In the genomic region with DNA sequence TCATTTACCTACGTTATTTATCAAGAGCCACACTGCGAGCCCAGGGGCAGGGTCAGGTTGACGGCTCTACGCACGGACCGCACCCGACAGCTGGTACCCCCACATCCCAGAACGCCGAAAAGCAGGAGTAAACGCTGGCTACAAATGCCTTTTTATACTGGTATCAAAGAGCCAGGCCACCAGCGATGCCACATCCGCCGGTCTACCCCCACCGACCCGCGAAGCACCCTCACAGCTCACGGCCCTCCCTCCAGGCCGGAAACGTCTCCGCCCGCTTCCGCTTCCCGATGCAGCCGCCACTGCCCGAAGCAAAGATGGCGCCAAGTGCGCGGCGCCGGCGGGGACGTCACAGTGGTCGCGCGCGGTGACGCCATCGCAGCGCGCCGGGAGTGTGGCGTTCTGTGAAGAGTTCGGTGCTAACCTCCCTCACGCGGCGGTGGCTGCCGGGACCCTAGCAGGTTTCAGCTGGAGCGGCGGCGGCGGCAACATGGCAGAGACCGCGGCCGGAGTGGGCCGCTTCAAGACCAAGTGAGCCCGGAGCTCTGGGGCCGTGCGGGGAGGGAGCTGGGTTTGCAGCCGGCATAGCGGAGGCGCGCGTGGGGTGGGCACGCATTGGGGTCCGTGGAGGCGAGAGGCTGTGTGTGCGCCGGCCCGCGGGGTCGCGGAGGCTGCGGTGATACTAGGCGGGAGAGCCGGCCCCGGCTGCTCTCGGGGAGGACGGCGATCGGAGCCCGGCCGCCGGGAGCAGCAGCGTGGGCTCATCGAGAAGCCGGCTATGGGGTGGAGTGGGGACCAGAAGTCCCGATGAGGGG, we compare ENCODE assay signal across 1 cellular context.
TF ChIP-seq lines count a peak whose summit lies in the region.

A gene (plus strand): TSS at position 376 of the 812 bp plus-strand sequence. CDS start 112 bp downstream, at position 488.

TF ChIP-seq in HepG2, 621 proteins besides CTCF, POLR2A, EP300 and RAD21 (continued from another document and continues in another):
- TF ChIP-seq, protein P1, sequence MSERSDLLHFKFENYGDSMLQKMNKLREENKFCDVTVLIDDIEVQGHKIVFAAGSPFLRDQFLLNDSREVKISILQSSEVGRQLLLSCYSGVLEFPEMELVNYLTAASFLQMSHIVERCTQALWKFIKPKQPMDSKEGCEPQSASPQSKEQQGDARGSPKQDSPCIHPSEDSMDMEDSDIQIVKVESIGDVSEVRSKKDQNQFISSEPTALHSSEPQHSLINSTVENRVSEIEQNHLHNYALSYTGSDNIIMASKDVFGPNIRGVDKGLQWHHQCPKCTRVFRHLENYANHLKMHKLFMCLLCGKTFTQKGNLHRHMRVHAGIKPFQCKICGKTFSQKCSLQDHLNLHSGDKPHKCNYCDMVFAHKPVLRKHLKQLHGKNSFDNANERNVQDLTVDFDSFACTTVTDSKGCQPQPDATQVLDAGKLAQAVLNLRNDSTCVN (CRISPR knock-in tag; IDR thresholded peaks at IDR 0.05; ENCODE audit: borderline replicate concordance), result peak; percentile 68; the same call in 1 of the 2 replicates
- TF ChIP-seq, protein P2, sequence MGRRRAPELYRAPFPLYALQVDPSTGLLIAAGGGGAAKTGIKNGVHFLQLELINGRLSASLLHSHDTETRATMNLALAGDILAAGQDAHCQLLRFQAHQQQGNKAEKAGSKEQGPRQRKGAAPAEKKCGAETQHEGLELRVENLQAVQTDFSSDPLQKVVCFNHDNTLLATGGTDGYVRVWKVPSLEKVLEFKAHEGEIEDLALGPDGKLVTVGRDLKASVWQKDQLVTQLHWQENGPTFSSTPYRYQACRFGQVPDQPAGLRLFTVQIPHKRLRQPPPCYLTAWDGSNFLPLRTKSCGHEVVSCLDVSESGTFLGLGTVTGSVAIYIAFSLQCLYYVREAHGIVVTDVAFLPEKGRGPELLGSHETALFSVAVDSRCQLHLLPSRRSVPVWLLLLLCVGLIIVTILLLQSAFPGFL (CRISPR knock-in tag; IDR thresholded peaks at IDR 0.05), result no peak
- TF ChIP-seq ZNF619 (CRISPR knock-in tag; IDR thresholded peaks at IDR 0.05) (no peak; the same call in 1 of the 2 replicates), CCAR2 (optimal IDR thresholded peaks at IDR 0.05; ENCODE audit: low read depth, low read length) (no peak), ISX (CRISPR knock-in tag; conservative IDR thresholded peaks at IDR 0.05) (no peak), HDAC2 (CRISPR knock-in tag; IDR thresholded peaks at IDR 0.05) (peak; percentile 98), ZNF644 (CRISPR knock-in tag; IDR thresholded peaks at IDR 0.05; ENCODE audit: low read depth) (no peak), ZNF776 (CRISPR knock-in tag; IDR thresholded peaks at IDR 0.05) (no peak; the same call in none of the 2 replicates), ZNF569 (CRISPR knock-in tag; IDR thresholded peaks at IDR 0.05; ENCODE audit: borderline replicate concordance) (0 out of 2 replicates have a peak, but pooled peaks have one; percentile 76), FOSL1 (CRISPR knock-in tag; IDR thresholded peaks at IDR 0.05; ENCODE audit: borderline replicate concordance) (no peak), SSRP1 (CRISPR knock-in tag; IDR thresholded peaks at IDR 0.05) (no peak), FOXK1 (CRISPR knock-in tag; IDR thresholded peaks at IDR 0.05; ENCODE audit: borderline replicate concordance, low read depth) (peak; percentile 98), ZMYM3 (CRISPR knock-in tag; IDR thresholded peaks at IDR 0.05) (no peak; the same call in 1 of the 2 replicates), FOXP1 (IDR thresholded peaks at IDR 0.05) (no peak), FOXP1 (CRISPR knock-in tag; IDR thresholded peaks at IDR 0.05) (no peak), YY1 (IDR thresholded peaks at IDR 0.05; ENCODE audit: insufficient read depth, insufficient replicate concordance, low read depth, low read length) (peak; percentile 100), ZNF615 (CRISPR knock-in tag; IDR thresholded peaks at IDR 0.05; ENCODE audit: borderline replicate concordance) (no peak), GTF3A (CRISPR knock-in tag; conservative IDR thresholded peaks at IDR 0.05) (peak; percentile 82; the same call in 1 of the 2 replicates), KLF16 (CRISPR knock-in tag; IDR thresholded peaks at IDR 0.05) (peak in 1 of 2 experiments; percentile 91; a peak in 2 of 4 replicates), ZNF768 (CRISPR knock-in tag; IDR thresholded peaks at IDR 0.05) (peak; percentile 21; the same call in 1 of the 2 replicates), MIER3 (CRISPR knock-in tag; IDR thresholded peaks at IDR 0.05; ENCODE audit: borderline replicate concordance) (peak; percentile 95; the same call in 1 of the 2 replicates), SOX13 (IDR thresholded peaks at IDR 0.05) (peak; percentile 23; the same call in 1 of the 2 replicates), SOX13 (CRISPR knock-in tag; conservative IDR thresholded peaks at IDR 0.05 in 1 of 2, IDR thresholded peaks at IDR 0.05 in 1 of 2) (peak in 1 of 2 experiments; percentile 52; a peak in 1 of 4 replicates), CEBPG (CRISPR knock-in tag; IDR thresholded peaks at IDR 0.05) (peak; percentile 54), SALL2 (CRISPR knock-in tag; IDR thresholded peaks at IDR 0.05) (peak; percentile 91), AGO2 (optimal IDR thresholded peaks at IDR 0.05; ENCODE audit: low read depth, low read length) (peak; percentile 41), ZNF33B (CRISPR knock-in tag; IDR thresholded peaks at IDR 0.05) (peak; percentile 96), ZNF792 (CRISPR knock-in tag; IDR thresholded peaks at IDR 0.05) (peak; percentile 90), ZNF614 (CRISPR knock-in tag; IDR thresholded peaks at IDR 0.05; ENCODE audit: borderline replicate concordance) (peak; percentile 51; the same call in 1 of the 2 replicates), FOXA1 (IDR thresholded peaks at IDR 0.05) (no peak), FOXA1 (CRISPR knock-in tag; IDR thresholded peaks at IDR 0.05) (peak; percentile 64; the same call in 1 of the 2 replicates), RARG (CRISPR knock-in tag; IDR thresholded peaks at IDR 0.05; ENCODE audit: low read depth) (no peak), ZNF446 (CRISPR knock-in tag; IDR thresholded peaks at IDR 0.05) (no peak), SIX1 (CRISPR knock-in tag; IDR thresholded peaks at IDR 0.05; ENCODE audit: borderline replicate concordance) (no peak), MEF2D (CRISPR knock-in tag; IDR thresholded peaks at IDR 0.05) (peak; percentile 91), POGZ (CRISPR knock-in tag; IDR thresholded peaks at IDR 0.05) (peak; percentile 97), ZBTB7A (CRISPR knock-in tag; IDR thresholded peaks at IDR 0.05) (peak; percentile 55; the same call in 1 of the 2 replicates), KLF15 (CRISPR knock-in tag; IDR thresholded peaks at IDR 0.05; ENCODE audit: borderline replicate concordance) (no peak; the same call in 1 of the 2 replicates)
- TF ChIP-seq, protein P3, sequence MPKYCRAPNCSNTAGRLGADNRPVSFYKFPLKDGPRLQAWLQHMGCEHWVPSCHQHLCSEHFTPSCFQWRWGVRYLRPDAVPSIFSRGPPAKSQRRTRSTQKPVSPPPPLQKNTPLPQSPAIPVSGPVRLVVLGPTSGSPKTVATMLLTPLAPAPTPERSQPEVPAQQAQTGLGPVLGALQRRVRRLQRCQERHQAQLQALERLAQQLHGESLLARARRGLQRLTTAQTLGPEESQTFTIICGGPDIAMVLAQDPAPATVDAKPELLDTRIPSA (CRISPR knock-in tag; IDR thresholded peaks at IDR 0.05; ENCODE audit: borderline replicate concordance), result peak; percentile 27; the same call in 1 of the 2 replicates
- TF ChIP-seq, protein P4, sequence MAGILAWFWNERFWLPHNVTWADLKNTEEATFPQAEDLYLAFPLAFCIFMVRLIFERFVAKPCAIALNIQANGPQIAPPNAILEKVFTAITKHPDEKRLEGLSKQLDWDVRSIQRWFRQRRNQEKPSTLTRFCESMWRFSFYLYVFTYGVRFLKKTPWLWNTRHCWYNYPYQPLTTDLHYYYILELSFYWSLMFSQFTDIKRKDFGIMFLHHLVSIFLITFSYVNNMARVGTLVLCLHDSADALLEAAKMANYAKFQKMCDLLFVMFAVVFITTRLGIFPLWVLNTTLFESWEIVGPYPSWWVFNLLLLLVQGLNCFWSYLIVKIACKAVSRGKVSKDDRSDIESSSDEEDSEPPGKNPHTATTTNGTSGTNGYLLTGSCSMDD (CRISPR knock-in tag; IDR thresholded peaks at IDR 0.05), result 0 out of 2 replicates have a peak, but pooled peaks have one; percentile 11
- TF ChIP-seq, protein P5, sequence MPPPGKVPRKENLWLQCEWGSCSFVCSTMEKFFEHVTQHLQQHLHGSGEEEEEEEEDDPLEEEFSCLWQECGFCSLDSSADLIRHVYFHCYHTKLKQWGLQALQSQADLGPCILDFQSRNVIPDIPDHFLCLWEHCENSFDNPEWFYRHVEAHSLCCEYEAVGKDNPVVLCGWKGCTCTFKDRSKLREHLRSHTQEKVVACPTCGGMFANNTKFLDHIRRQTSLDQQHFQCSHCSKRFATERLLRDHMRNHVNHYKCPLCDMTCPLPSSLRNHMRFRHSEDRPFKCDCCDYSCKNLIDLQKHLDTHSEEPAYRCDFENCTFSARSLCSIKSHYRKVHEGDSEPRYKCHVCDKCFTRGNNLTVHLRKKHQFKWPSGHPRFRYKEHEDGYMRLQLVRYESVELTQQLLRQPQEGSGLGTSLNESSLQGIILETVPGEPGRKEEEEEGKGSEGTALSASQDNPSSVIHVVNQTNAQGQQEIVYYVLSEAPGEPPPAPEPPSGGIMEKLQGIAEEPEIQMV (CRISPR knock-in tag; IDR thresholded peaks at IDR 0.05; ENCODE audit: low read depth), result peak; percentile 86; the same call in 1 of the 2 replicates
- TF ChIP-seq, protein P6, sequence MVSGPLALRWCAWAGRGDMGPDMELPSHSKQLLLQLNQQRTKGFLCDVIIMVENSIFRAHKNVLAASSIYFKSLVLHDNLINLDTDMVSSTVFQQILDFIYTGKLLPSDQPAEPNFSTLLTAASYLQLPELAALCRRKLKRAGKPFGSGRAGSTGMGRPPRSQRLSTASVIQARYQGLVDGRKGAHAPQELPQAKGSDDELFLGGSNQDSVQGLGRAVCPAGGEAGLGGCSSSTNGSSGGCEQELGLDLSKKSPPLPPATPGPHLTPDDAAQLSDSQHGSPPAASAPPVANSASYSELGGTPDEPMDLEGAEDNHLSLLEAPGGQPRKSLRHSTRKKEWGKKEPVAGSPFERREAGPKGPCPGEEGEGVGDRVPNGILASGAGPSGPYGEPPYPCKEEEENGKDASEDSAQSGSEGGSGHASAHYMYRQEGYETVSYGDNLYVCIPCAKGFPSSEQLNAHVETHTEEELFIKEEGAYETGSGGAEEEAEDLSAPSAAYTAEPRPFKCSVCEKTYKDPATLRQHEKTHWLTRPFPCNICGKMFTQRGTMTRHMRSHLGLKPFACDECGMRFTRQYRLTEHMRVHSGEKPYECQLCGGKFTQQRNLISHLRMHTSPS (CRISPR knock-in tag; IDR thresholded peaks at IDR 0.05; ENCODE audit: low read depth), result peak; percentile 82; the same call in 1 of the 2 replicates
- TF ChIP-seq, protein P7, sequence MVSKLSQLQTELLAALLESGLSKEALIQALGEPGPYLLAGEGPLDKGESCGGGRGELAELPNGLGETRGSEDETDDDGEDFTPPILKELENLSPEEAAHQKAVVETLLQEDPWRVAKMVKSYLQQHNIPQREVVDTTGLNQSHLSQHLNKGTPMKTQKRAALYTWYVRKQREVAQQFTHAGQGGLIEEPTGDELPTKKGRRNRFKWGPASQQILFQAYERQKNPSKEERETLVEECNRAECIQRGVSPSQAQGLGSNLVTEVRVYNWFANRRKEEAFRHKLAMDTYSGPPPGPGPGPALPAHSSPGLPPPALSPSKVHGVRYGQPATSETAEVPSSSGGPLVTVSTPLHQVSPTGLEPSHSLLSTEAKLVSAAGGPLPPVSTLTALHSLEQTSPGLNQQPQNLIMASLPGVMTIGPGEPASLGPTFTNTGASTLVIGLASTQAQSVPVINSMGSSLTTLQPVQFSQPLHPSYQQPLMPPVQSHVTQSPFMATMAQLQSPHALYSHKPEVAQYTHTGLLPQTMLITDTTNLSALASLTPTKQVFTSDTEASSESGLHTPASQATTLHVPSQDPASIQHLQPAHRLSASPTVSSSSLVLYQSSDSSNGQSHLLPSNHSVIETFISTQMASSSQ (IDR thresholded peaks at IDR 0.05; ENCODE audit: low read depth), result 0 out of 2 replicates have a peak, but pooled peaks have one; percentile 15
- TF ChIP-seq, protein P7 (CRISPR knock-in tag; IDR thresholded peaks at IDR 0.05; ENCODE audit: borderline replicate concordance), result peak; percentile 77; the same call in 1 of the 2 replicates
- TF ChIP-seq, protein P8, sequence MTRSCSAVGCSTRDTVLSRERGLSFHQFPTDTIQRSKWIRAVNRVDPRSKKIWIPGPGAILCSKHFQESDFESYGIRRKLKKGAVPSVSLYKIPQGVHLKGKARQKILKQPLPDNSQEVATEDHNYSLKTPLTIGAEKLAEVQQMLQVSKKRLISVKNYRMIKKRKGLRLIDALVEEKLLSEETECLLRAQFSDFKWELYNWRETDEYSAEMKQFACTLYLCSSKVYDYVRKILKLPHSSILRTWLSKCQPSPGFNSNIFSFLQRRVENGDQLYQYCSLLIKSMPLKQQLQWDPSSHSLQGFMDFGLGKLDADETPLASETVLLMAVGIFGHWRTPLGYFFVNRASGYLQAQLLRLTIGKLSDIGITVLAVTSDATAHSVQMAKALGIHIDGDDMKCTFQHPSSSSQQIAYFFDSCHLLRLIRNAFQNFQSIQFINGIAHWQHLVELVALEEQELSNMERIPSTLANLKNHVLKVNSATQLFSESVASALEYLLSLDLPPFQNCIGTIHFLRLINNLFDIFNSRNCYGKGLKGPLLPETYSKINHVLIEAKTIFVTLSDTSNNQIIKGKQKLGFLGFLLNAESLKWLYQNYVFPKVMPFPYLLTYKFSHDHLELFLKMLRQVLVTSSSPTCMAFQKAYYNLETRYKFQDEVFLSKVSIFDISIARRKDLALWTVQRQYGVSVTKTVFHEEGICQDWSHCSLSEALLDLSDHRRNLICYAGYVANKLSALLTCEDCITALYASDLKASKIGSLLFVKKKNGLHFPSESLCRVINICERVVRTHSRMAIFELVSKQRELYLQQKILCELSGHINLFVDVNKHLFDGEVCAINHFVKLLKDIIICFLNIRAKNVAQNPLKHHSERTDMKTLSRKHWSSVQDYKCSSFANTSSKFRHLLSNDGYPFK (CRISPR knock-in tag; IDR thresholded peaks at IDR 0.05; ENCODE audit: borderline replicate concordance), result peak; percentile 99
- TF ChIP-seq, protein P9, sequence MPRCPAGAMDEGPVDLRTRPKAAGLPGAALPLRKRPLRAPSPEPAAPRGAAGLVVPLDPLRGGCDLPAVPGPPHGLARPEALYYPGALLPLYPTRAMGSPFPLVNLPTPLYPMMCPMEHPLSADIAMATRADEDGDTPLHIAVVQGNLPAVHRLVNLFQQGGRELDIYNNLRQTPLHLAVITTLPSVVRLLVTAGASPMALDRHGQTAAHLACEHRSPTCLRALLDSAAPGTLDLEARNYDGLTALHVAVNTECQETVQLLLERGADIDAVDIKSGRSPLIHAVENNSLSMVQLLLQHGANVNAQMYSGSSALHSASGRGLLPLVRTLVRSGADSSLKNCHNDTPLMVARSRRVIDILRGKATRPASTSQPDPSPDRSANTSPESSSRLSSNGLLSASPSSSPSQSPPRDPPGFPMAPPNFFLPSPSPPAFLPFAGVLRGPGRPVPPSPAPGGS (CRISPR knock-in tag; IDR thresholded peaks at IDR 0.05), result peak; percentile 91
